ENCODE assay signal across 9 cellular contexts in genomic region chr21:45950740-45951515, GRCh38. TPM values are rescaled to one million over a fixed set of nuclear protein-coding genes. Genes with fewer than 3 reads are reported as not detected.
DNase-seq lines count a peak whose midpoint lies in the region; TF ChIP-seq lines count a peak whose summit lies in the region.
"Had no signal": no experiment of that assay in that cellular context is flagged by ENCODE, and none has a peak within 500 bp of the region (broad histone marks: within the 10 kb centered on the region; RNA-seq: fewer than 3 reads in every experiment).

No MANE protein-coding gene starts in this region.

- H3K27ac ChIP-seq in RWPE1 (peak overlapping the region; percentile 65), left ventricle myocardium inferior (replicated peaks) (peak overlapping the region; percentile 56), stomach smooth muscle (ENCODE audit: low read length) (peak overlapping the region; percentile 41)

- H3K36me3 ChIP-seq in H7 (replicated peaks; ENCODE audit: control insufficient read depth, insufficient read depth, low read length) (no peaks in the 10 kb centered on the region), left ventricle myocardium inferior (no peaks in the 10 kb centered on the region), stomach smooth muscle (ENCODE audit: control insufficient read depth in 2 of 2, insufficient read depth in 2 of 2, low read length in 2 of 2) (no peaks in the 10 kb centered on the region), HAP-1 (replicated peaks) (no peaks in the 10 kb centered on the region)

- in situ Hi-C loops in HAP-1 (cut with MboI; ENCODE audit: low sequenced_read_pairs), result no loop called here

- no peaks in the 10 kb centered on the region for H3K9me3 ChIP-seq in left ventricle myocardium inferior (replicated peaks)
- no peaks in the 10 kb centered on the region for H3K9me3 ChIP-seq in stomach smooth muscle (ENCODE audit: control insufficient read depth in 2 of 2, low read length in 2 of 2)
- H3K9me3 ChIP-seq in HAP-1, result no peaks in the 10 kb centered on the region

- H3K4me1 ChIP-seq in left ventricle myocardium inferior (peaks cover 43% of the 10 kb centered on the region), stomach smooth muscle (ENCODE audit: control insufficient read depth, insufficient read depth, low read length) (peaks cover 36% of the 10 kb centered on the region), HAP-1 (no peaks in the 10 kb centered on the region)

- no peak for TF ChIP-seq CTCF in RWPE1 (conservative IDR thresholded peaks at IDR 0.05; ENCODE audit: low read depth)
- no peak for TF ChIP-seq CTCF in left ventricle myocardium inferior (IDR thresholded peaks at IDR 0.05; ENCODE audit: borderline replicate concordance)
- no peak for TF ChIP-seq CTCF in GM10266 (IDR thresholded peaks at IDR 0.05; ENCODE audit: control insufficient read depth, insufficient read depth, low read depth, missing control alignments)

- no peak overlapping the region for H3K4me3 ChIP-seq in H7 (ENCODE audit: insufficient read depth, low read depth, low read length)
- H3K4me3 ChIP-seq in left ventricle myocardium inferior, result no peak overlapping the region
- H3K4me3 ChIP-seq in stomach smooth muscle (ENCODE audit: low read length in 2 of 2), result peak overlapping the region; percentile 40 to 58
- no peak overlapping the region for H3K4me3 ChIP-seq in HAP-1

- CTCF ChIA-PET in RWPE1 (lab: Yijun Ruan, JAX), result no interaction called here

- intact Hi-C loops in left ventricle myocardium inferior (cut with micrococcal nuclease), result no loop called here

- H3K27me3 ChIP-seq in H7 (ENCODE audit: control insufficient read depth, insufficient read depth, low read length) (no peaks in the 10 kb centered on the region), left ventricle myocardium inferior (ENCODE audit: low read depth) (peaks cover 14% of the 10 kb centered on the region), stomach smooth muscle (ENCODE audit: control insufficient read depth in 1 of 2, insufficient read depth in 2 of 2, low read length in 2 of 2) (no peaks in the 10 kb centered on the region), HAP-1 (ENCODE audit: low read depth) (no peaks in the 10 kb centered on the region)

- H3K9ac ChIP-seq in stomach smooth muscle (ENCODE audit: low read length in 2 of 2), result peak overlapping the region; percentile 21 to 48

- POLR2A ChIA-PET in RWPE1 (lab: Yijun Ruan, JAX; ENCODE audit: low non-redundant PET), result interaction anchor here (0.5 kb wide), 1 partner anchor 43 kb away, joined by 4 read pairs; no protein-coding TSS in a partner anchor

- peak; percentile 76 for DNase-seq in H7
- DNase-seq in RWPE1 (ENCODE audit: low spot score), result peak; percentile 45
- DNase-seq in left ventricle myocardium inferior, result peak; percentile 61
- DNase-seq in GM10266 (ENCODE audit: extremely low spot score), result no peak
- no peak for DNase-seq in SHP77 treated with DMSO at 0.1 percent for 48 hours (lab: John Stamatoyannopoulos, UW)
- DNase-seq in HAP-1 (ENCODE audit: low spot score in 2 of 2), result no peak
- DNase-seq in NCI-H1694 (lab: John Stamatoyannopoulos, UW), result no peak
- DNase-seq: T-cell had no signal

RNA-seq across cellular contexts. Expression of gene COL6A1, which starts 30.6 kb away (rescaled TPM):
- total RNA-seq in H7 (2014; rRNA removed; shearing (Covaris generic)), result 243 and 283 TPM in 2 replicates
- total RNA-seq in left ventricle myocardium inferior, result 154 TPM

Comparison
In these comparisons a context has a peak if more than half of its experiments do, and no peak if none do; other contexts are left out.
1. DNase-seq: peak in H7 (single experiment), RWPE1 (single experiment) and left ventricle myocardium inferior (single experiment); none in GM10266 (single experiment), SHP77 treated with DMSO at 0.1 percent for 48 hours (single experiment), HAP-1 (0 of 2) and NCI-H1694 (single experiment).
2. H3K4me3 ChIP-seq: peak in stomach smooth muscle (2 of 2); none in H7 (single experiment), left ventricle myocardium inferior (single experiment) and HAP-1 (single experiment).
3. Peak in every context shown above with its lines, with median percentiles within 50 percentile points of each other: H3K27ac ChIP-seq.